In the genomic region with DNA sequence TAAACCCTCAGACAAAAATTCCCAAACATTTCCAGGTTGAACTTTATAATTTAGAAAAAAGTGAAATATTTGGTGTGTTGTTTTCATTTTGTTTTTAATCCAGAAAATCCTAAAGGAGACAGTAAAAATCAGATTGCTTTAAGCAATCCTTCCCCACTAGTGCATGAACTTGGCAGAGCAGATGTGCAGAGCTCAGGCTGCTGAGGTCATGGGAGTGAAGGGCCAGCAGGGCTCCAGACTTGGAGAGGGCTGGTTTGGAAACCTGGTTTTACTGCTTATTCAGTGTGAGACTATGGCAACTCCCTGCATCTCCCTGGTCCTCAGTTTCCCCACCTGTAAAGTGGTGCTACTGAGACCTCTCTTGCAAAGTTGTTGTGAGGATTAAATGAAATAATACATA, we compare ENCODE assay signal across 28 cellular contexts.
"Had no signal": no experiment of that assay in that cellular context is flagged by ENCODE, and none has a peak within 500 bp of the region (broad histone marks: within the 10 kb centered on the region; RNA-seq: fewer than 3 reads in every experiment).

No MANE protein-coding gene starts in this region.

- H3K9me3 ChIP-seq: gastroesophageal sphincter, heart left ventricle, ovary, psoas muscle, suprapubic skin, transverse colon, upper lobe of right lung, vagina had no signal

- H3K27me3 ChIP-seq: foreskin keratinocyte, gastroesophageal sphincter, heart left ventricle, hepatocyte, ovary, suprapubic skin, transverse colon, upper lobe of right lung, vagina had no signal

- H3K27ac ChIP-seq: epithelial cell of prostate, foreskin keratinocyte, gastroesophageal sphincter, hepatocyte, ovary, psoas muscle, suprapubic skin, transverse colon, upper lobe of right lung, vagina had no signal

- H3K4me3 ChIP-seq: gastroesophageal sphincter, heart left ventricle, hepatocyte, lung, ovary, psoas muscle, suprapubic skin, transverse colon, upper lobe of right lung, vagina had no signal

- H3K4me1 Mint-ChIP-seq: memory B cell; natural killer cell; stimulated activated naive B cell treated with anti-CD40 and anti-IgM and Interleukin-4, amounts not matched to agents 10 μg/mL and 1 μg/mL and 100 μg/mL, for 72 hours; stimulated activated naive CD8-positive, alpha-beta T cell treated with anti-CD3 and anti-CD28 coated beads, Interleukin-15, amount 100 ng/mL, for 72 hours had no signal

- H3K4me3 Mint-ChIP-seq: endodermal cell; memory B cell; natural killer cell; stimulated activated naive B cell treated with anti-CD40 and anti-IgM and Interleukin-4, amounts not matched to agents 10 μg/mL and 1 μg/mL and 100 μg/mL, for 72 hours; stimulated activated naive CD8-positive, alpha-beta T cell treated with anti-CD3 and anti-CD28 coated beads, Interleukin-15, amount 100 ng/mL, for 72 hours had no signal

- DNase-seq: cortex of kidney; effector CD8-positive, alpha-beta T cell; foreskin keratinocyte; kidney; natural killer cell; occipital lobe; ovary; posterior cingulate gyrus; psoas muscle; right cardiac atrium; small intestine; stimulated activated CD4-positive, alpha-beta T cell treated with anti-CD3 and anti-CD28 coated beads, Interleukin-15, amount 100 ng/mL, for 24 hours; stimulated activated CD4-positive, alpha-beta T cell treated with anti-CD3 and anti-CD28 coated beads, Interleukin-2, amount 100 ng/mL, for 48 hours; stimulated activated naive B cell treated with anti-CD40 and anti-IgM and Interleukin-4, amounts not matched to agents 10 μg/mL and 1 μg/mL and 100 μg/mL, for 72 hours; stimulated activated naive CD8-positive, alpha-beta T cell treated with anti-CD3 and anti-CD28 coated beads, Interleukin-15, amount 100 ng/mL, for 72 hours; transverse colon; upper lobe of right lung had no signal

- H3K4me1 ChIP-seq: foreskin keratinocyte, gastroesophageal sphincter, psoas muscle, suprapubic skin, transverse colon, upper lobe of right lung, vagina had no signal

- H3K9me3 Mint-ChIP-seq: endodermal cell; memory B cell; natural killer cell; stimulated activated naive B cell treated with anti-CD40 and anti-IgM and Interleukin-4, amounts not matched to agents 10 μg/mL and 1 μg/mL and 100 μg/mL, for 72 hours; stimulated activated naive CD8-positive, alpha-beta T cell treated with anti-CD3 and anti-CD28 coated beads, Interleukin-15, amount 100 ng/mL, for 72 hours had no signal

- ATAC-seq: esophagus mucosa; foreskin keratinocyte; gastroesophageal sphincter; left lobe of liver; natural killer cell; stimulated activated naive B cell treated with anti-CD40 and anti-IgM and Interleukin-4, amounts not matched to agents 10 μg/mL and 1 μg/mL and 100 μg/mL, for 72 hours; upper lobe of right lung had no signal

- H3K36me3 ChIP-seq: gastroesophageal sphincter, heart left ventricle, ovary, suprapubic skin, transverse colon, upper lobe of right lung, vagina had no signal

- H3K27me3 Mint-ChIP-seq: stimulated activated naive CD8-positive, alpha-beta T cell treated with anti-CD3 and anti-CD28 coated beads, Interleukin-15, amount 100 ng/mL, for 72 hours had no signal

- H3K36me3 Mint-ChIP-seq: memory B cell; natural killer cell; stimulated activated naive B cell treated with anti-CD40 and anti-IgM and Interleukin-4, amounts not matched to agents 10 μg/mL and 1 μg/mL and 100 μg/mL, for 72 hours had no signal

- H3K27ac Mint-ChIP-seq: endodermal cell; memory B cell; natural killer cell; stimulated activated naive B cell treated with anti-CD40 and anti-IgM and Interleukin-4, amounts not matched to agents 10 μg/mL and 1 μg/mL and 100 μg/mL, for 72 hours had no signal
